ENCODE assay signal across 18 cellular contexts in the genomic region with DNA sequence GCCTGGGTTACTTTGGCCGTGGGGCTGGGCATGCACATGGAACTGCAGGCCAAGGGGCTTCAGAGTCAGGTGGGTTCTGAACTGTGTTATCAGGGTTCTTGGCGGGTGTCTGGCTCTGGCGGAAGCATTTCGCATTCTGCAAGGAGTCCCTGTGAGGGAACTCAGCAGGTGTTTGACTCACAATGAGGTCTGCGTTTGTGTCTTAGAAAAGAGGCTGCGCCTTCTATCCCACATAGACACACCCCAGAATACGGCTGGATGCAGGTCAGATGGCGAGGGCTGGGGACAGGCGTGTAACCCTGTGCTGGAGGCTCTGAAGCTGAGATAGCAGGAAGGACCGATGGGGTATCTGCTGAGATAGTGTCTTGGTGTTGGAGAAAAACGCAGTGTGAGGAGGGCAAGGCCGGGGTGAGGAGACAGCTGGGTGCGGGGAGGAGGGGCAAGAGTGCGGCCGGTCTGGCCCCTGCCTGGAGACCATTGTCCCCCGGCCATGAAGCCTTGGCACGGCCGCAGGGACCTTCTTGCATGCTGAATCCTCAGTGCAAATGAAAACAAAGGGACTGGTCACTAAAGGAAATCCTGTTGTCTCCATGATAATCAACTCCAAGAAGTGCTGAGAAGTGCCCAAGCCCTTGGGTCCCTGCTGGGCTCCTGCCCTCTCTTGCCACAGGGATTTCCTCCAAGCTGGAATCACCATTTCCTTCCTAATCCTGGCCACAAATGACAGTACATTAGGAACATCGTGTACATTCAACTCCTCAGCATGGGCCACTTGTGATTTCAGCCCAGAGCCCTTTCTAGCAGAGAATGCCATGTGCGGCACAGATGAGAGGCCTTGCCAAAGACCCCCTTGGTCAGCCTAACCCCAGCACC. TPM values are rescaled to one million over a fixed set of nuclear protein-coding genes. Genes with fewer than 3 reads are reported as not detected.
DNase-seq lines count a peak whose midpoint lies in the region; ATAC-seq and TF ChIP-seq lines count a peak whose summit lies in the region.
"Had no signal": no experiment of that assay in that cellular context is flagged by ENCODE, and none has a peak within 500 bp of the region (broad histone marks: within the 10 kb centered on the region; RNA-seq: fewer than 3 reads in every experiment).

No MANE protein-coding gene starts in this region.

- in situ Hi-C loops in transverse colon (cut with MboI; ENCODE audit: low pct_ligation_motif_present in 1 of 4, low pct_unique_long_range_greater_than_20kb in 1 of 4, low sequenced_read_pairs in 3 of 4), result no loop called here

- H3K4me1 Mint-ChIP-seq in endothelial cell (ENCODE audit: unreplicated experiment) (peaks cover 53% of the 10 kb centered on the region), nephron progenitor cell (peaks cover 65% of the 10 kb centered on the region)

- no peak for TF ChIP-seq POLR2A in transverse colon (IDR thresholded peaks at IDR 0.05)

- DNase-seq in RWPE1 (ENCODE audit: low spot score) (no peak), endothelial cell (ENCODE audit: low spot score) (no peak), nephron progenitor cell (no peak), transverse colon (no peak), left lung (no peak), MG63 (no peak)
- DNase-seq: activated CD4-positive, alpha-beta T cell treated with anti-CD3 and anti-CD28 coated beads, Interleukin-2, amount 10 ng/mL, durations not matched to agents 24 days and 14 days; activated T-cell treated with anti-CD3 and anti-CD28 coated beads, Interleukin-2, amount 50 U/mL, for 24 hours; effector CD4-positive, alpha-beta T cell; naive thymus-derived CD4-positive, alpha-beta T cell; NCI-H2029 treated with DMSO at 0.1 percent for 48 hours; NCI-H510A; OCI-M1 had no signal

- H3K27me3 Mint-ChIP-seq in endothelial cell (ENCODE audit: unreplicated experiment) (peaks cover 7% of the 10 kb centered on the region), nephron progenitor cell (ENCODE audit: low read depth, poor library complexity) (peaks cover 6% of the 10 kb centered on the region)
- H3K27me3 Mint-ChIP-seq: activated CD4-positive, alpha-beta T cell treated with anti-CD3 and anti-CD28 coated beads, Interleukin-2, amount 10 ng/mL, durations not matched to agents 24 days and 14 days; activated naive CD8-positive, alpha-beta T cell; activated T-cell treated with anti-CD3 and anti-CD28 coated beads, Interleukin-2, amount 50 U/mL, for 24 hours; naive thymus-derived CD4-positive, alpha-beta T cell had no signal

- peaks cover 7 to 46% (median 27%) of the 10 kb centered on the region in 4 donors for H3K4me1 ChIP-seq in transverse colon
- peaks cover 10 to 33% of the 10 kb centered on the region in 2 donors for H3K4me1 ChIP-seq in left lung

- H3K27ac Mint-ChIP-seq in endothelial cell (ENCODE audit: unreplicated experiment) (peak overlapping the region; percentile 52), nephron progenitor cell (peak overlapping the region; percentile 45)
- H3K27ac Mint-ChIP-seq: activated CD4-positive, alpha-beta T cell treated with anti-CD3 and anti-CD28 coated beads, Interleukin-2, amount 10 ng/mL, durations not matched to agents 24 days and 14 days; activated naive CD8-positive, alpha-beta T cell; activated T-cell treated with anti-CD3 and anti-CD28 coated beads, Interleukin-2, amount 50 U/mL, for 24 hours had no signal

- H3K9me3 ChIP-seq in transverse colon, result no peaks in the 10 kb centered on the region
- H3K9me3 ChIP-seq in left lung, result no peaks in the 10 kb centered on the region
- no peaks in the 10 kb centered on the region for H3K9me3 ChIP-seq in MG63
- H3K9me3 ChIP-seq: BLaER1 treated with 17β-estradiol and CSF1 and Interleukin-3, amounts not matched to agents 10 nM and 100 nM; suprapubic skin had no signal

- H3K27ac ChIP-seq in RWPE1, result peak overlapping the region; percentile 100
- peak overlapping the region; percentile 7 to 87 (median 86) for H3K27ac ChIP-seq in transverse colon
- H3K27ac ChIP-seq in left lung, result peak overlapping the region in 1 of 2 donors; percentile 24

- POLR2A ChIA-PET in RWPE1 (lab: Yijun Ruan, JAX; ENCODE audit: low non-redundant PET), result no interaction called here

- H3K36me3 ChIP-seq in transverse colon (no peaks in the 10 kb centered on the region), left lung (peaks cover 0 to 11% of the 10 kb centered on the region in 2 donors), MG63 (no peaks in the 10 kb centered on the region)
- H3K36me3 ChIP-seq: suprapubic skin had no signal

- H3K9me3 Mint-ChIP-seq in endothelial cell (ENCODE audit: unreplicated experiment) (no peaks in the 10 kb centered on the region), nephron progenitor cell (no peaks in the 10 kb centered on the region)
- H3K9me3 Mint-ChIP-seq: activated CD4-positive, alpha-beta T cell treated with anti-CD3 and anti-CD28 coated beads, Interleukin-2, amount 10 ng/mL, durations not matched to agents 24 days and 14 days; activated T-cell treated with anti-CD3 and anti-CD28 coated beads, Interleukin-2, amount 50 U/mL, for 24 hours; naive thymus-derived CD4-positive, alpha-beta T cell had no signal

- intact Hi-C loops in transverse colon (cut with DNase I; ENCODE audit: low total_unique reads) (no loop called here), left lung (cut with DNase I) (no loop called here)

- WGBS in transverse colon (ENCODE audit: low coverage in 1 of 2), 2 donors, result 81% methylated on average over 20 of the region's 20 CpGs; no CpG with 5 or more reads in 1 of the 2 donors

- ATAC-seq in left lung (no peak), HG03457 (IDR thresholded peaks at IDR 0.05; ENCODE audit: unreplicated experiment) (no peak)
- ATAC-seq: naive thymus-derived CD4-positive, alpha-beta T cell; SK-N-SH treated with all-trans-retinoic acid at 6 μM for 48 hours had no signal

- TF ChIP-seq CTCF in RWPE1 (conservative IDR thresholded peaks at IDR 0.05; ENCODE audit: low read depth), result no peak
- no peak for TF ChIP-seq CTCF in endothelial cell (IDR thresholded peaks at IDR 0.05; ENCODE audit: unreplicated experiment)
- no peak for TF ChIP-seq CTCF in nephron progenitor cell (IDR thresholded peaks at IDR 0.05)
- no peak for TF ChIP-seq CTCF in transverse colon (IDR thresholded peaks at IDR 0.05)
- TF ChIP-seq CTCF in left lung (IDR thresholded peaks at IDR 0.05), result no peak

- H3K36me3 Mint-ChIP-seq in endothelial cell (ENCODE audit: low read depth, unreplicated experiment), result no peaks in the 10 kb centered on the region
- H3K36me3 Mint-ChIP-seq in nephron progenitor cell (ENCODE audit: low read depth), result peaks cover 4% of the 10 kb centered on the region
- H3K36me3 Mint-ChIP-seq: activated naive CD8-positive, alpha-beta T cell had no signal

- TF ChIP-seq EP300 in transverse colon (IDR thresholded peaks at IDR 0.05; ENCODE audit: low read depth), result no peak

- H3K4me3 Mint-ChIP-seq in endothelial cell (ENCODE audit: unreplicated experiment) (no peak overlapping the region), nephron progenitor cell (no peak overlapping the region)
- H3K4me3 Mint-ChIP-seq: activated CD4-positive, alpha-beta T cell treated with anti-CD3 and anti-CD28 coated beads, Interleukin-2, amount 10 ng/mL, durations not matched to agents 24 days and 14 days; activated naive CD8-positive, alpha-beta T cell; activated T-cell treated with anti-CD3 and anti-CD28 coated beads, Interleukin-2, amount 50 U/mL, for 24 hours; naive thymus-derived CD4-positive, alpha-beta T cell had no signal

- no peak overlapping the region for H3K4me3 ChIP-seq in transverse colon
- H3K4me3 ChIP-seq in left lung, result no peak overlapping the region
- H3K4me3 ChIP-seq in MG63, result no peak overlapping the region
- H3K4me3 ChIP-seq: BLaER1 treated with 17β-estradiol and CSF1 and Interleukin-3, amounts not matched to agents 10 nM and 100 nM; suprapubic skin had no signal

- CTCF ChIA-PET in RWPE1 (lab: Yijun Ruan, JAX), result no interaction called here

- no peaks in the 10 kb centered on the region for H3K27me3 ChIP-seq in transverse colon
- H3K27me3 ChIP-seq in left lung, result no peaks in the 10 kb centered on the region
- H3K27me3 ChIP-seq in MG63, result no peaks in the 10 kb centered on the region
- H3K27me3 ChIP-seq: BLaER1 treated with 17β-estradiol and CSF1 and Interleukin-3, amounts not matched to agents 10 nM and 100 nM; suprapubic skin had no signal

RNA-seq across cellular contexts. Expression of a gene that starts 22.8 kb away (rescaled TPM):
- 82.6 TPM for total RNA-seq in endothelial cell (ENCODE audit: unreplicated experiment)
- 100 to 1,000 TPM in 1 of 4 donors, 10 to 100 TPM in 3; 13.9 to 149 (median 33.8) TPM for total RNA-seq in transverse colon
- total RNA-seq in left lung, result 10 to 100 TPM; 58.1 to 96.3 TPM
- 13.6 and 52.0 TPM in 2 replicates for total RNA-seq in MG63 (2014; rRNA removed; shearing (Covaris generic); ENCODE audit: low replicate concordance)
